23 cellular contexts compared by ENCODE assay signal in the genomic region with DNA sequence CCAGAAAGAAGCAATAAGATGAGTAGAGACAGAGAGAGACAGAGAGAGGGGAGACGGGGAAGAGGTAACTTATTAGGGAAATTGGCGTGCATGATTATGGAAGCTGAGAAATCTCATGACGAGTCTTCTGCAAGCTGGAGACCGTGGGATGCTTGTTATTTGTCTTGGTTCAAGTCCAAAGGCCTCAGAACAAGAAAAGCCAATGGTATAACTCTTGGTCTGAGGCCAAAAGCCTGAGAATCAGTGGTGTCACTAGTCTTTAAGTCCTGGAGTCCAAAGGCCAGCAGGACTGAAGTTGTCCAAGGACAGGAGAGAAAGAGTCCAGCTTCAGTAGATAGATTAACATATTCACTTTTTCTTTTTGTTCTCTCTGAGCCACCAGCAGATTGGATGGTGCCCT.
A peak's percentile ranks its signal among the peaks of the same experiment; 100 is the strongest.
DNase-seq lines count a peak whose midpoint lies in the region; ATAC-seq, FAIRE-seq and TF ChIP-seq lines count a peak whose summit lies in the region.
"Had no signal": no experiment of that assay in that cellular context is flagged by ENCODE, and none has a peak within 500 bp of the region (broad histone marks: within the 10 kb centered on the region; RNA-seq: fewer than 3 reads in every experiment).

No MANE protein-coding gene starts in this region.

- H3K4me1 ChIP-seq in astrocyte (ENCODE audit: insufficient read depth, low read length), result no peaks in the 10 kb centered on the region
- H3K4me1 ChIP-seq in psoas muscle, result no peaks in the 10 kb centered on the region
- H3K4me1 ChIP-seq: SJSA1 had no signal

- H3K27ac ChIP-seq in astrocyte (ENCODE audit: low read depth, low read length), result no peak overlapping the region
- H3K27ac ChIP-seq in psoas muscle, result no peak overlapping the region
- H3K27ac ChIP-seq: GM23248, KMS-11, SJSA1 had no signal

- TF ChIP-seq CTCF in astrocyte (IDR thresholded peaks at IDR 0.05; ENCODE audit: insufficient read depth, low read depth, low read length) (no peak), epithelial cell of proximal tubule (conservative IDR thresholded peaks at IDR 0.05; ENCODE audit: low read depth, low read length) (no peak), psoas muscle (IDR thresholded peaks at IDR 0.05) (no peak)

- H3K36me3 Mint-ChIP-seq in astrocyte (ENCODE audit: low read depth, unreplicated experiment), result no peaks in the 10 kb centered on the region
- H3K36me3 Mint-ChIP-seq: CD14-positive monocyte had no signal

- no peak overlapping the region for H2AFZ ChIP-seq in astrocyte (ENCODE audit: low read depth, low read length)
- H2AFZ ChIP-seq: GM23248 had no signal

- H3K4me3 ChIP-seq in astrocyte (ENCODE audit: insufficient read depth, low read depth, low read length) (no peak overlapping the region), epithelial cell of proximal tubule (ENCODE audit: low read depth, low read length) (no peak overlapping the region), psoas muscle (no peak overlapping the region)
- H3K4me3 ChIP-seq: GM23248, MG63, SJSA1 had no signal

- intact Hi-C loops in posterior vena cava (cut with DNase I), result no loop called here
- intact Hi-C loops in psoas muscle (cut with DNase I), result loop anchor here in 1 of 2 donors (5.0 kb wide), 1 partner anchor 1025 kb away; no protein-coding TSS in a partner anchor

- H3K36me3 ChIP-seq in astrocyte (ENCODE audit: insufficient read depth, low read length), result no peaks in the 10 kb centered on the region
- H3K36me3 ChIP-seq in psoas muscle (ENCODE audit: insufficient read depth in 1 of 2, low read depth in 1 of 2), result no peaks in the 10 kb centered on the region
- H3K36me3 ChIP-seq: MG63, SJSA1 had no signal

- H3K27me3 ChIP-seq in astrocyte (ENCODE audit: insufficient read depth, low read length) (no peaks in the 10 kb centered on the region), psoas muscle (ENCODE audit: insufficient read depth in 3 of 3, low read length in 2 of 3) (no peaks in the 10 kb centered on the region)
- H3K27me3 ChIP-seq: MG63, SJSA1 had no signal

- H3K4me2 ChIP-seq in astrocyte (ENCODE audit: low read length), result no peak overlapping the region
- H3K4me2 ChIP-seq: KMS-11 had no signal

- no peak overlapping the region for H3K4me3 Mint-ChIP-seq in astrocyte (ENCODE audit: unreplicated experiment)
- H3K4me3 Mint-ChIP-seq: CD14-positive monocyte had no signal

- no peak overlapping the region for H3K9ac ChIP-seq in astrocyte (ENCODE audit: low read length)
- H3K9ac ChIP-seq: GM23248, KMS-11 had no signal

- H4K20me1 ChIP-seq in astrocyte (ENCODE audit: insufficient read depth, low read length), result no peaks in the 10 kb centered on the region

- no peak overlapping the region for H3K27ac Mint-ChIP-seq in astrocyte (ENCODE audit: unreplicated experiment)

- no peak for ATAC-seq in HG02981 (IDR thresholded peaks at IDR 0.05; ENCODE audit: unreplicated experiment)
- no peak for ATAC-seq in psoas muscle

- H3K27me3 Mint-ChIP-seq in astrocyte (ENCODE audit: low read depth, unreplicated experiment), result no peaks in the 10 kb centered on the region

- no peaks in the 10 kb centered on the region for H3K9me3 ChIP-seq in astrocyte (ENCODE audit: insufficient read depth, low read depth, low read length)
- no peaks in the 10 kb centered on the region for H3K9me3 ChIP-seq in psoas muscle
- H3K9me3 ChIP-seq: MG63, SJSA1 had no signal

- no peak for FAIRE-seq in astrocyte (lab: Jason Lieb, UNC)
- FAIRE-seq: GM12891, GM18507 had no signal

- H3K9me3 Mint-ChIP-seq in astrocyte (ENCODE audit: unreplicated experiment), result no peaks in the 10 kb centered on the region
- H3K9me3 Mint-ChIP-seq: CD14-positive monocyte had no signal

- no peaks in the 10 kb centered on the region for H3K79me2 ChIP-seq in astrocyte (ENCODE audit: insufficient read depth, low read length)

- DNase-seq in NCI-H2029 treated with DMSO at 0.1 percent for 48 hours (lab: John Stamatoyannopoulos, UW), result peak; percentile 41
- peak; percentile 37 for DNase-seq in astrocyte (ENCODE audit: low read depth)
- peak; percentile 4 for DNase-seq in epithelial cell of proximal tubule (ENCODE audit: low read depth)
- peak; percentile 11 for DNase-seq in myocyte (ENCODE audit: low read depth)
- DNase-seq in NCI-H1417 treated with DMSO at 0.1 percent for 48 hours (lab: John Stamatoyannopoulos, UW), result no peak
- no peak for DNase-seq in posterior vena cava (ENCODE audit: low spot score)
- no peak for DNase-seq in psoas muscle
- DNase-seq: COR-L47; GF-D8; HCEC 1CT; NCI-H1092 treated with DMSO at 0.1 percent for 48 hours; NCI-H1694 treated with DMSO at 0.1 percent for 48 hours; NCI-H345; NCI-H526; NK-92 treated with Interleukin-12 subunit alpha and Interleukin-12 subunit beta, amount 100 ng/mL, for 24 hours had no signal

- WGBS in psoas muscle, 3 donors, result 59 to 70% (median 65%) methylated on average over 4 of the region's 4 CpGs

- H3K4me1 Mint-ChIP-seq in astrocyte (ENCODE audit: low read depth, unreplicated experiment), result peaks cover 14% of the 10 kb centered on the region

Comparison
In these comparisons a context has a peak if more than half of its experiments do, and no peak if none do; other contexts are left out.
1. DNase-seq: peak in NCI-H2029 treated with DMSO at 0.1 percent for 48 hours (single experiment), astrocyte (single experiment), epithelial cell of proximal tubule (single experiment) and myocyte (single experiment); none in NCI-H1417 treated with DMSO at 0.1 percent for 48 hours (single experiment), posterior vena cava (single experiment) and psoas muscle (0 of 2).